In genomic region chr14:87217023-87217422, GRCh38 we compare ENCODE assay signal across 17 cellular contexts.
DNase-seq lines count a peak whose midpoint lies in the region; ATAC-seq and TF ChIP-seq lines count a peak whose summit lies in the region.
"Had no signal": no experiment of that assay in that cellular context is flagged by ENCODE, and none has a peak within 500 bp of the region (broad histone marks: within the 10 kb centered on the region; RNA-seq: fewer than 3 reads in every experiment).

No MANE protein-coding gene starts in this region.

- peaks cover 3% of the 10 kb centered on the region for H3K9me3 Mint-ChIP-seq in activated CD8-positive, alpha-beta memory T cell treated with anti-CD3 and anti-CD28 coated beads, Interleukin-2, amount 10 ng/mL, durations not matched to agents 7 days and 5 days (ENCODE audit: low read depth)
- no peaks in the 10 kb centered on the region for H3K9me3 Mint-ChIP-seq in glutamatergic neuron (ENCODE audit: unreplicated experiment)

- no peaks in the 10 kb centered on the region for H3K36me3 ChIP-seq in body of pancreas (replicated peaks in 1 of 2; ENCODE audit: insufficient read depth in 1 of 2, low read depth in 2 of 2)

- no peak for TF ChIP-seq POLR2A in body of pancreas (IDR thresholded peaks at IDR 0.05)

- DNase-seq in body of pancreas (peak in 3 of 4 donors; percentile 13 to 37 (median 36)), glomerular visceral epithelial cell (ENCODE audit: extremely low spot score) (peak; percentile 11), left kidney (ENCODE audit: low read depth, low spot score) (peak; percentile 32), glutamatergic neuron (no peak), H4 (ENCODE audit: low spot score) (no peak)
- no peak for DNase-seq in activated CD8-positive, alpha-beta memory T cell treated with anti-CD3 and anti-CD28 coated beads, Interleukin-2, amount 10 ng/mL, durations not matched to agents 7 days and 5 days
- DNase-seq: C1 segment of cervical spinal cord; Calu3; CD4-positive, alpha-beta memory T cell; COR-L47; DMS79; EL; GDM1; GOT3; H7; HCEC 1CT had no signal

- H3K4me3 Mint-ChIP-seq in activated CD8-positive, alpha-beta memory T cell treated with anti-CD3 and anti-CD28 coated beads, Interleukin-2, amount 10 ng/mL, durations not matched to agents 7 days and 5 days = no peak overlapping the region
- H3K4me3 Mint-ChIP-seq in glutamatergic neuron (ENCODE audit: unreplicated experiment) = no peak overlapping the region
- H3K4me3 Mint-ChIP-seq: CD4-positive, alpha-beta memory T cell had no signal

- H3K9me3 ChIP-seq in body of pancreas = no peaks in the 10 kb centered on the region

- WGBS in body of pancreas, 2 donors = 17 to 22% methylated on average over 3 of the region's 3 CpGs

- intact Hi-C loops in body of pancreas (cut with DNase I) = no loop called here

- H3K36me3 Mint-ChIP-seq in activated CD8-positive, alpha-beta memory T cell treated with anti-CD3 and anti-CD28 coated beads, Interleukin-2, amount 10 ng/mL, durations not matched to agents 7 days and 5 days = no peaks in the 10 kb centered on the region
- no peaks in the 10 kb centered on the region for H3K36me3 Mint-ChIP-seq in glutamatergic neuron (ENCODE audit: unreplicated experiment)
- H3K36me3 Mint-ChIP-seq: CD4-positive, alpha-beta memory T cell had no signal

- no peaks in the 10 kb centered on the region for H3K4me1 Mint-ChIP-seq in activated CD8-positive, alpha-beta memory T cell treated with anti-CD3 and anti-CD28 coated beads, Interleukin-2, amount 10 ng/mL, durations not matched to agents 7 days and 5 days
- H3K4me1 Mint-ChIP-seq in glutamatergic neuron (ENCODE audit: low read depth, unreplicated experiment) = no peaks in the 10 kb centered on the region

- peaks cover 10% of the 10 kb centered on the region for H3K4me1 ChIP-seq in body of pancreas

- H3K27me3 ChIP-seq in body of pancreas = no peaks in the 10 kb centered on the region

- no peaks in the 10 kb centered on the region for H3K27me3 Mint-ChIP-seq in activated CD8-positive, alpha-beta memory T cell treated with anti-CD3 and anti-CD28 coated beads, Interleukin-2, amount 10 ng/mL, durations not matched to agents 7 days and 5 days
- H3K27me3 Mint-ChIP-seq in glutamatergic neuron (ENCODE audit: unreplicated experiment) = no peaks in the 10 kb centered on the region
- H3K27me3 Mint-ChIP-seq: CD4-positive, alpha-beta memory T cell had no signal

- TF ChIP-seq CTCF in body of pancreas (IDR thresholded peaks at IDR 0.05) (no peak), glutamatergic neuron (IDR thresholded peaks at IDR 0.05; ENCODE audit: partially characterized antibody, unreplicated experiment) (no peak)

- ATAC-seq in body of pancreas = no peak
- ATAC-seq in activated CD8-positive, alpha-beta memory T cell treated with anti-CD3 and anti-CD28 coated beads, Interleukin-2, amount 10 ng/mL, durations not matched to agents 7 days and 5 days = no peak
- ATAC-seq: GM12878 had no signal

- H3K27ac Mint-ChIP-seq in activated CD8-positive, alpha-beta memory T cell treated with anti-CD3 and anti-CD28 coated beads, Interleukin-2, amount 10 ng/mL, durations not matched to agents 7 days and 5 days = no peak overlapping the region
- no peak overlapping the region for H3K27ac Mint-ChIP-seq in glutamatergic neuron (ENCODE audit: unreplicated experiment)
- H3K27ac Mint-ChIP-seq: CD4-positive, alpha-beta memory T cell had no signal

- no peak overlapping the region for H3K4me3 ChIP-seq in body of pancreas
- H3K4me3 ChIP-seq: GM12878 had no signal

- no peak overlapping the region for H3K27ac ChIP-seq in body of pancreas

- CTCF ChIA-PET in activated CD8-positive, alpha-beta memory T cell treated with anti-CD3 and anti-CD28 coated beads, Interleukin-2, amount 10 ng/mL, durations not matched to agents 7 days and 5 days (lab: Charles Lee) = no interaction called here

Comparison
In these comparisons a context has a peak if more than half of its experiments do, and no peak if none do; other contexts are left out.
1. DNase-seq: peak in body of pancreas (3 of 4), glomerular visceral epithelial cell (single experiment) and left kidney (single experiment); none in activated CD8-positive, alpha-beta memory T cell treated with anti-CD3 and anti-CD28 coated beads, Interleukin-2, amount 10 ng/mL, durations not matched to agents 7 days and 5 days (single experiment), glutamatergic neuron (single experiment) and H4 (single experiment).